Comparison of ENCODE assay signal across 1 cellular context in the genomic region with DNA sequence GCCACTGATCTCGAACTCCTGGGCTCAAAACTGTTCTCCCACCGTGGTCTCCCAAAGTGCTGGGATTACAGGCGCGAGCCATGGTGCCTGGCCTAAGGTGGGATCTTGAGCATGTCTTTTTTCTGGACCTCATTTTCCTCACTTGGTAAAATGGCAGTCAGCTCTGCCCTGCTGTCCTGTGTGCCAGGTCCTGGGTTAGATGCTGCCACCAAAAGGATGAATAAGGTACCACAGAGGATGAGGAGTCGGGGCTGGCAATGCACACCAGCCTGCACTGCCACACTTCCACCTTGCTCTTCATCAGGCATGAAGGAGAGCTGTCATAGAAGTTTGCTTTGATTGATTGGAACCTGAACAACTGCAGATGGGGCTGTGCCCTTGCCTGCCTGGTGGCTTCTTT.
TF ChIP-seq lines count a peak whose summit lies in the region.

No MANE protein-coding gene starts in this region.

TF ChIP-seq in GM23338, 12 proteins besides CTCF, POLR2A, EP300 and RAD21 (continued from another document):
- TF ChIP-seq, protein P1, sequence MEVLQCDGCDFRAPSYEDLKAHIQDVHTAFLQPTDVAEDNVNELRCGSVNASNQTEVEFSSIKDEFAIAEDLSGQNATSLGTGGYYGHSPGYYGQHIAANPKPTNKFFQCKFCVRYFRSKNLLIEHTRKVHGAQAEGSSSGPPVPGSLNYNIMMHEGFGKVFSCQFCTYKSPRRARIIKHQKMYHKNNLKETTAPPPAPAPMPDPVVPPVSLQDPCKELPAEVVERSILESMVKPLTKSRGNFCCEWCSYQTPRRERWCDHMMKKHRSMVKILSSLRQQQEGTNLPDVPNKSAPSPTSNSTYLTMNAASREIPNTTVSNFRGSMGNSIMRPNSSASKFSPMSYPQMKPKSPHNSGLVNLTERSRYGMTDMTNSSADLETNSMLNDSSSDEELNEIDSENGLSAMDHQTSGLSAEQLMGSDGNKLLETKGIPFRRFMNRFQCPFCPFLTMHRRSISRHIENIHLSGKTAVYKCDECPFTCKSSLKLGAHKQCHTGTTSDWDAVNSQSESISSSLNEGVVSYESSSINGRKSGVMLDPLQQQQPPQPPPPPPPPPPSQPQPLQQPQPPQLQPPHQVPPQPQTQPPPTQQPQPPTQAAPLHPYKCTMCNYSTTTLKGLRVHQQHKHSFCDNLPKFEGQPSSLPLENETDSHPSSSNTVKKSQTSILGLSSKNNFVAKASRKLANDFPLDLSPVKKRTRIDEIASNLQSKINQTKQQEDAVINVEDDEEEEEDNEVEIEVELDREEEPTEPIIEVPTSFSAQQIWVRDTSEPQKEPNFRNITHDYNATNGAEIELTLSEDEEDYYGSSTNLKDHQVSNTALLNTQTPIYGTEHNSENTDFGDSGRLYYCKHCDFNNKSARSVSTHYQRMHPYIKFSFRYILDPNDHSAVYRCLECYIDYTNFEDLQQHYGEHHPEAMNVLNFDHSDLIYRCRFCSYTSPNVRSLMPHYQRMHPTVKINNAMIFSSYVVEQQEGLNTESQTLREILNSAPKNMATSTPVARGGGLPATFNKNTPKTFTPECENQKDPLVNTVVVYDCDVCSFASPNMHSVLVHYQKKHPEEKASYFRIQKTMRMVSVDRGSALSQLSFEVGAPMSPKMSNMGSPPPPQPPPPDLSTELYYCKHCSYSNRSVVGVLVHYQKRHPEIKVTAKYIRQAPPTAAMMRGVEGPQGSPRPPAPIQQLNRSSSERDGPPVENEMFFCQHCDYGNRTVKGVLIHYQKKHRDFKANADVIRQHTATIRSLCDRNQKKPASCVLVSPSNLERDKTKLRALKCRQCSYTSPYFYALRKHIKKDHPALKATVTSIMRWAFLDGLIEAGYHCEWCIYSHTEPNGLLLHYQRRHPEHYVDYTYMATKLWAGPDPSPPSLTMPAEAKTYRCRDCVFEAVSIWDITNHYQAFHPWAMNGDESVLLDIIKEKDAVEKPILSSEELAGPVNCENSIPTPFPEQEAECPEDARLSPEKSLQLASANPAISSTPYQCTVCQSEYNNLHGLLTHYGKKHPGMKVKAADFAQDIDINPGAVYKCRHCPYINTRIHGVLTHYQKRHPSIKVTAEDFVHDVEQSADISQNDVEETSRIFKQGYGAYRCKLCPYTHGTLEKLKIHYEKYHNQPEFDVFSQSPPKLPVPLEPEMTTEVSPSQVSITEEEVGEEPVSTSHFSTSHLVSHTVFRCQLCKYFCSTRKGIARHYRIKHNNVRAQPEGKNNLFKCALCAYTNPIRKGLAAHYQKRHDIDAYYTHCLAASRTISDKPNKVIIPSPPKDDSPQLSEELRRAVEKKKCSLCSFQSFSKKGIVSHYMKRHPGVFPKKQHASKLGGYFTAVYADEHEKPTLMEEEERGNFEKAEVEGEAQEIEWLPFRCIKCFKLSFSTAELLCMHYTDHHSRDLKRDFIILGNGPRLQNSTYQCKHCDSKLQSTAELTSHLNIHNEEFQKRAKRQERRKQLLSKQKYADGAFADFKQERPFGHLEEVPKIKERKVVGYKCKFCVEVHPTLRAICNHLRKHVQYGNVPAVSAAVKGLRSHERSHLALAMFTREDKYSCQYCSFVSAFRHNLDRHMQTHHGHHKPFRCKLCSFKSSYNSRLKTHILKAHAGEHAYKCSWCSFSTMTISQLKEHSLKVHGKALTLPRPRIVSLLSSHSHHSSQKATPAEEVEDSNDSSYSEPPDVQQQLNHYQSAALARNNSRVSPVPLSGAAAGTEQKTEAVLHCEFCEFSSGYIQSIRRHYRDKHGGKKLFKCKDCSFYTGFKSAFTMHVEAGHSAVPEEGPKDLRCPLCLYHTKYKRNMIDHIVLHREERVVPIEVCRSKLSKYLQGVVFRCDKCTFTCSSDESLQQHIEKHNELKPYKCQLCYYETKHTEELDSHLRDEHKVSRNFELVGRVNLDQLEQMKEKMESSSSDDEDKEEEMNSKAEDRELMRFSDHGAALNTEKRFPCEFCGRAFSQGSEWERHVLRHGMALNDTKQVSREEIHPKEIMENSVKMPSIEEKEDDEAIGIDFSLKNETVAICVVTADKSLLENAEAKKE (CRISPR knock-in tag; IDR thresholded peaks at IDR 0.05), result no peak
- TF ChIP-seq, protein P2, sequence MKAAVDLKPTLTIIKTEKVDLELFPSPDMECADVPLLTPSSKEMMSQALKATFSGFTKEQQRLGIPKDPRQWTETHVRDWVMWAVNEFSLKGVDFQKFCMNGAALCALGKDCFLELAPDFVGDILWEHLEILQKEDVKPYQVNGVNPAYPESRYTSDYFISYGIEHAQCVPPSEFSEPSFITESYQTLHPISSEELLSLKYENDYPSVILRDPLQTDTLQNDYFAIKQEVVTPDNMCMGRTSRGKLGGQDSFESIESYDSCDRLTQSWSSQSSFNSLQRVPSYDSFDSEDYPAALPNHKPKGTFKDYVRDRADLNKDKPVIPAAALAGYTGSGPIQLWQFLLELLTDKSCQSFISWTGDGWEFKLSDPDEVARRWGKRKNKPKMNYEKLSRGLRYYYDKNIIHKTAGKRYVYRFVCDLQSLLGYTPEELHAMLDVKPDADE (IDR thresholded peaks at IDR 0.05), result no peak
- TF ChIP-seq STAT1 (IDR thresholded peaks at IDR 0.05; ENCODE audit: unreplicated experiment) (no peak), JUNB (IDR thresholded peaks at IDR 0.05; ENCODE audit: unreplicated experiment) (no peak)
